ENCODE assay signal across 1 cellular context in the genomic region with DNA sequence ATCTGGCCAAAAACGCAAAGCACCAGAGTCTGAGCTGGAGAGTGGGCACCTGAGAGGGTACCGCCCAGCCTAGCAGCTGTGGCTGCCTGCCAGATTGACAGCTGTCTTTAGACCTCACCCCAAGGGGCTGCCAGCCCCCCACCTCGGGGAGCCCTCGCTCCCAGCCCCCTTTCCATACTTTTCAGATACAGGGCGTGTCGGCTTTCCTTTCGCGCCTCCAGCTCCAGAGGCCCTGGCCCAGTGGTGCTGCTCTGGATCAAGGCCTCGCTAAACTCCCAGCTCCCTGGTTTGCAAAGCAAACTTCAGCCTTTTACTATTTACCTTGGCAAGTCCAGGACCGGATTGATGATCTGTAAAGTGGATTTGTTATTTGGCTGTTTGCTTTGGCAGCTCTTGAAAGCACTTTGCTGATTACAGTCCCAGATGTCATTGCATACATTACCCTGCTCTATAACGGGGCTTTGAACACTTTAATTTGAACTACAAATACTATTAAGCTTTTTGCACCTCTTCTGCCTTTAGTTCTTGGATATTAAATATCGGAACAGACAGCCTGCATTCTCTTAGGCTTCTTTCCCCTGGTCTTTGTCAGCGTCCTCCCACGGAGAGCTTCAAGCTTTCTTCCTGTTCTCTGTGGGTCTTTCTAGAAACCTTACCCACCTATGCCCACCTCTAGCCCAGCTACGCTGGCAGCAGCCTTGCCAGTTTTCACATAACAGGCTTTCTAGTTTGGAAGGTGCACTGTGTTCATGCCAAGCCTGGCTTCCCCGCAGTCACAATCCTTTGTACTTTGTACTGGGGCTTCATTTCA.
TF ChIP-seq lines count a peak whose summit lies in the region.

No MANE protein-coding gene starts in this region.

TF ChIP-seq in HepG2, 621 proteins besides CTCF, POLR2A, EP300 and RAD21 (continued from another document and continues in another):
- TF ChIP-seq AFF4 (CRISPR knock-in tag; IDR thresholded peaks at IDR 0.05) (0 out of 2 replicates have a peak, but pooled peaks have one; percentile 60), U2AF1 (optimal IDR thresholded peaks at IDR 0.05; ENCODE audit: low read depth, low read length) (peak; percentile 66), ZNF20 (CRISPR knock-in tag; IDR thresholded peaks at IDR 0.05) (no peak), MLXIP (CRISPR knock-in tag; IDR thresholded peaks at IDR 0.05; ENCODE audit: borderline replicate concordance) (no peak; the same call in 1 of the 2 replicates), BORCS8-MEF2B (CRISPR knock-in tag; IDR thresholded peaks at IDR 0.05) (0 out of 2 replicates have a peak, but pooled peaks have one; percentile 16), ZMYM2 (CRISPR knock-in tag; IDR thresholded peaks at IDR 0.05) (peak; percentile 80), ZNF724P (CRISPR knock-in tag; IDR thresholded peaks at IDR 0.05; ENCODE audit: borderline replicate concordance) (peak; percentile 83), ZNF124 (CRISPR knock-in tag; IDR thresholded peaks at IDR 0.05) (peak; percentile 64), MBNL3 (CRISPR knock-in tag; conservative IDR thresholded peaks at IDR 0.05) (no peak), HOXD1 (CRISPR knock-in tag; IDR thresholded peaks at IDR 0.05) (peak; percentile 98), ZNF564 (CRISPR knock-in tag; IDR thresholded peaks at IDR 0.05) (no peak), BCL6 (CRISPR knock-in tag; IDR thresholded peaks at IDR 0.05) (peak; percentile 96), CBFB (CRISPR knock-in tag; IDR thresholded peaks at IDR 0.05) (peak; percentile 83), MIXL1 (CRISPR knock-in tag; IDR thresholded peaks at IDR 0.05) (peak; percentile 100), ZNF33B (CRISPR knock-in tag; IDR thresholded peaks at IDR 0.05) (peak; percentile 92), ZNF160 (CRISPR knock-in tag; IDR thresholded peaks at IDR 0.05) (0 out of 2 replicates have a peak, but pooled peaks have one; percentile 61), ZNF619 (CRISPR knock-in tag; IDR thresholded peaks at IDR 0.05) (no peak), PBX2 (CRISPR knock-in tag; IDR thresholded peaks at IDR 0.05) (0 out of 2 replicates have a peak, but pooled peaks have one; percentile 13), HNRNPH1 (optimal IDR thresholded peaks at IDR 0.05; ENCODE audit: low read depth, low read length) (no peak), CHD2 (IDR thresholded peaks at IDR 0.05; ENCODE audit: low read depth, low read length) (no peak), DPF2 (CRISPR knock-in tag; IDR thresholded peaks at IDR 0.05; ENCODE audit: borderline replicate concordance, low read depth) (peak; percentile 99), KDM2A (CRISPR knock-in tag; IDR thresholded peaks at IDR 0.05; ENCODE audit: borderline replicate concordance, low read depth) (peak; percentile 65; the same call in 1 of the 2 replicates), ZNF501 (CRISPR knock-in tag; IDR thresholded peaks at IDR 0.05) (peak; percentile 75), PITX1 (CRISPR knock-in tag; IDR thresholded peaks at IDR 0.05) (peak; percentile 99), ZNF615 (CRISPR knock-in tag; IDR thresholded peaks at IDR 0.05; ENCODE audit: borderline replicate concordance) (0 out of 2 replicates have a peak, but pooled peaks have one; percentile 78), ZNF776 (CRISPR knock-in tag; IDR thresholded peaks at IDR 0.05) (no peak), ZBTB49 (CRISPR knock-in tag; IDR thresholded peaks at IDR 0.05; ENCODE audit: borderline replicate concordance) (0 out of 2 replicates have a peak, but pooled peaks have one; percentile 11)
- TF ChIP-seq, protein P1, sequence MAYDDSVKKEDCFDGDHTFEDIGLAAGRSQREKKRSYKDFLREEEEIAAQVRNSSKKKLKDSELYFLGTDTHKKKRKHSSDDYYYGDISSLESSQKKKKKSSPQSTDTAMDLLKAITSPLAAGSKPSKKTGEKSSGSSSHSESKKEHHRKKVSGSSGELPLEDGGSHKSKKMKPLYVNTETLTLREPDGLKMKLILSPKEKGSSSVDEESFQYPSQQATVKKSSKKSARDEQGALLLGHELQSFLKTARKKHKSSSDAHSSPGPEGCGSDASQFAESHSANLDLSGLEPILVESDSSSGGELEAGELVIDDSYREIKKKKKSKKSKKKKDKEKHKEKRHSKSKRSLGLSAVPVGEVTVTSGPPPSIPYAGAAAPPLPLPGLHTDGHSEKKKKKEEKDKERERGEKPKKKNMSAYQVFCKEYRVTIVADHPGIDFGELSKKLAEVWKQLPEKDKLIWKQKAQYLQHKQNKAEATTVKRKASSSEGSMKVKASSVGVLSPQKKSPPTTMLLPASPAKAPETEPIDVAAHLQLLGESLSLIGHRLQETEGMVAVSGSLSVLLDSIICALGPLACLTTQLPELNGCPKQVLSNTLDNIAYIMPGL (CRISPR knock-in tag; IDR thresholded peaks at IDR 0.05; ENCODE audit: borderline replicate concordance in 1 of 2, low read depth in 1 of 2), result peak; percentile 51 to 57; a peak in 2 of 4 replicates
- TF ChIP-seq, protein P2, sequence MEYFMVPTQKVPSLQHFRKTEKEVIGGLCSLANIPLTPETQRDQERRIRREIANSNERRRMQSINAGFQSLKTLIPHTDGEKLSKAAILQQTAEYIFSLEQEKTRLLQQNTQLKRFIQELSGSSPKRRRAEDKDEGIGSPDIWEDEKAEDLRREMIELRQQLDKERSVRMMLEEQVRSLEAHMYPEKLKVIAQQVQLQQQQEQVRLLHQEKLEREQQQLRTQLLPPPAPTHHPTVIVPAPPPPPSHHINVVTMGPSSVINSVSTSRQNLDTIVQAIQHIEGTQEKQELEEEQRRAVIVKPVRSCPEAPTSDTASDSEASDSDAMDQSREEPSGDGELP (IDR thresholded peaks at IDR 0.05; ENCODE audit: borderline replicate concordance, low read depth), result peak; percentile 87
- TF ChIP-seq, protein P3, sequence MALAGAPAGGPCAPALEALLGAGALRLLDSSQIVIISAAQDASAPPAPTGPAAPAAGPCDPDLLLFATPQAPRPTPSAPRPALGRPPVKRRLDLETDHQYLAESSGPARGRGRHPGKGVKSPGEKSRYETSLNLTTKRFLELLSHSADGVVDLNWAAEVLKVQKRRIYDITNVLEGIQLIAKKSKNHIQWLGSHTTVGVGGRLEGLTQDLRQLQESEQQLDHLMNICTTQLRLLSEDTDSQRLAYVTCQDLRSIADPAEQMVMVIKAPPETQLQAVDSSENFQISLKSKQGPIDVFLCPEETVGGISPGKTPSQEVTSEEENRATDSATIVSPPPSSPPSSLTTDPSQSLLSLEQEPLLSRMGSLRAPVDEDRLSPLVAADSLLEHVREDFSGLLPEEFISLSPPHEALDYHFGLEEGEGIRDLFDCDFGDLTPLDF (CRISPR knock-in tag; IDR thresholded peaks at IDR 0.05), result peak; percentile 24; the same call in 1 of the 2 replicates
- TF ChIP-seq, protein P4, sequence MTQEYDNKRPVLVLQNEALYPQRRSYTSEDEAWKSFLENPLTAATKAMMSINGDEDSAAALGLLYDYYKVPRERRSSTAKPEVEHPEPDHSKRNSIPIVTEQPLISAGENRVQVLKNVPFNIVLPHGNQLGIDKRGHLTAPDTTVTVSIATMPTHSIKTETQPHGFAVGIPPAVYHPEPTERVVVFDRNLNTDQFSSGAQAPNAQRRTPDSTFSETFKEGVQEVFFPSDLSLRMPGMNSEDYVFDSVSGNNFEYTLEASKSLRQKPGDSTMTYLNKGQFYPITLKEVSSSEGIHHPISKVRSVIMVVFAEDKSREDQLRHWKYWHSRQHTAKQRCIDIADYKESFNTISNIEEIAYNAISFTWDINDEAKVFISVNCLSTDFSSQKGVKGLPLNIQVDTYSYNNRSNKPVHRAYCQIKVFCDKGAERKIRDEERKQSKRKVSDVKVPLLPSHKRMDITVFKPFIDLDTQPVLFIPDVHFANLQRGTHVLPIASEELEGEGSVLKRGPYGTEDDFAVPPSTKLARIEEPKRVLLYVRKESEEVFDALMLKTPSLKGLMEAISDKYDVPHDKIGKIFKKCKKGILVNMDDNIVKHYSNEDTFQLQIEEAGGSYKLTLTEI (CRISPR knock-in tag; conservative IDR thresholded peaks at IDR 0.05), result no peak
- TF ChIP-seq, protein P5, sequence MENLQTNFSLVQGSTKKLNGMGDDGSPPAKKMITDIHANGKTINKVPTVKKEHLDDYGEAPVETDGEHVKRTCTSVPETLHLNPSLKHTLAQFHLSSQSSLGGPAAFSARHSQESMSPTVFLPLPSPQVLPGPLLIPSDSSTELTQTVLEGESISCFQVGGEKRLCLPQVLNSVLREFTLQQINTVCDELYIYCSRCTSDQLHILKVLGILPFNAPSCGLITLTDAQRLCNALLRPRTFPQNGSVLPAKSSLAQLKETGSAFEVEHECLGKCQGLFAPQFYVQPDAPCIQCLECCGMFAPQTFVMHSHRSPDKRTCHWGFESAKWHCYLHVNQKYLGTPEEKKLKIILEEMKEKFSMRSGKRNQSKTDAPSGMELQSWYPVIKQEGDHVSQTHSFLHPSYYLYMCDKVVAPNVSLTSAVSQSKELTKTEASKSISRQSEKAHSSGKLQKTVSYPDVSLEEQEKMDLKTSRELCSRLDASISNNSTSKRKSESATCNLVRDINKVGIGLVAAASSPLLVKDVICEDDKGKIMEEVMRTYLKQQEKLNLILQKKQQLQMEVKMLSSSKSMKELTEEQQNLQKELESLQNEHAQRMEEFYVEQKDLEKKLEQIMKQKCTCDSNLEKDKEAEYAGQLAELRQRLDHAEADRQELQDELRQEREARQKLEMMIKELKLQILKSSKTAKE (CRISPR knock-in tag; IDR thresholded peaks at IDR 0.05; ENCODE audit: borderline replicate concordance), result peak; percentile 80; the same call in 1 of the 2 replicates
- TF ChIP-seq, protein P6, sequence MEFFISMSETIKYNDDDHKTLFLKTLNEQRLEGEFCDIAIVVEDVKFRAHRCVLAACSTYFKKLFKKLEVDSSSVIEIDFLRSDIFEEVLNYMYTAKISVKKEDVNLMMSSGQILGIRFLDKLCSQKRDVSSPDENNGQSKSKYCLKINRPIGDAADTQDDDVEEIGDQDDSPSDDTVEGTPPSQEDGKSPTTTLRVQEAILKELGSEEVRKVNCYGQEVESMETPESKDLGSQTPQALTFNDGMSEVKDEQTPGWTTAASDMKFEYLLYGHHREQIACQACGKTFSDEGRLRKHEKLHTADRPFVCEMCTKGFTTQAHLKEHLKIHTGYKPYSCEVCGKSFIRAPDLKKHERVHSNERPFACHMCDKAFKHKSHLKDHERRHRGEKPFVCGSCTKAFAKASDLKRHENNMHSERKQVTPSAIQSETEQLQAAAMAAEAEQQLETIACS (CRISPR knock-in tag; IDR thresholded peaks at IDR 0.05), result no peak
